ENCODE assay signal across 9 cellular contexts in genomic region chr6:50128420-50129005, GRCh38.
DNase-seq lines count a peak whose midpoint lies in the region; ATAC-seq, FAIRE-seq and TF ChIP-seq lines count a peak whose summit lies in the region.
"Had no signal": no experiment of that assay in that cellular context is flagged by ENCODE, and none has a peak within 500 bp of the region (broad histone marks: within the 10 kb centered on the region; RNA-seq: fewer than 3 reads in every experiment).

No MANE protein-coding gene starts in this region.

- TF ChIP-seq CTCF in 22Rv1 (IDR thresholded peaks at IDR 0.05) (peak; percentile 65), GM12873 (IDR thresholded peaks at IDR 0.05; ENCODE audit: insufficient read depth, low read depth, low read length, missing control alignments) (peak; percentile 34)

- no peak overlapping the region for H3K27ac ChIP-seq in 22Rv1

- no peak for DNase-seq in RCC 7860 (ENCODE audit: low spot score)
- peak; percentile 4 for DNase-seq in fibroblast of the conjunctiva (ENCODE audit: low read depth)
- DNase-seq in T1000 (lab: John Stamatoyannopoulos, UW) = no peak
- DNase-seq: activated B cell treated with CpG ODN at 0.5 μM for 24 hours had no signal

- peak; percentile 79 for FAIRE-seq in RCC 7860 (lab: Jason Lieb, UNC)

- no peak for ATAC-seq in GM21367 (IDR thresholded peaks at IDR 0.05; ENCODE audit: unreplicated experiment)
- ATAC-seq in HG03108 (IDR thresholded peaks at IDR 0.05; ENCODE audit: unreplicated experiment) = no peak
- ATAC-seq in GM19463 (IDR thresholded peaks at IDR 0.05; ENCODE audit: unreplicated experiment) = no peak
